Comparison of ENCODE assay signal across 28 cellular contexts in genomic region chr12:13882176-13882575, GRCh38.
"Had no signal": no experiment of that assay in that cellular context is flagged by ENCODE, and none has a peak within 500 bp of the region (broad histone marks: within the 10 kb centered on the region; RNA-seq: fewer than 3 reads in every experiment).

No MANE protein-coding gene starts in this region.

- FAIRE-seq: colon, endometrium, endothelial cell of umbilical vein, frontal cortex had no signal

- H3K9me3 ChIP-seq: colonic mucosa, esophagus muscularis mucosa, esophagus squamous epithelium, gastrocnemius medialis, gastroesophageal sphincter, heart right ventricle had no signal

- ATAC-seq: effector memory CD8-positive, alpha-beta T cell; esophagus mucosa; foreskin keratinocyte; gastrocnemius medialis; gastroesophageal sphincter; heart left ventricle; heart right ventricle had no signal

- DNase-seq: colonic mucosa; cortex of kidney; dermis blood vessel endothelial cell; dorsolateral prefrontal cortex; effector CD4-positive, alpha-beta T cell; effector CD8-positive, alpha-beta T cell; effector memory CD4-positive, alpha-beta T cell; effector memory CD8-positive, alpha-beta T cell; endodermal cell; erythroblast; esophagus squamous epithelium; foreskin fibroblast; foreskin keratinocyte; foreskin melanocyte; gastrocnemius medialis; glutamatergic neuron; head of caudate nucleus; heart left ventricle; heart right ventricle had no signal

- H3K4me1 ChIP-seq: colonic mucosa, esophagus muscularis mucosa, esophagus squamous epithelium, foreskin keratinocyte, gastrocnemius medialis, gastroesophageal sphincter, heart left ventricle, heart right ventricle had no signal

- H3K4me3 ChIP-seq: colonic mucosa, coronary artery, dorsolateral prefrontal cortex, esophagus muscularis mucosa, esophagus squamous epithelium, gastrocnemius medialis, gastroesophageal sphincter, heart left ventricle, heart right ventricle had no signal

- H3K27ac ChIP-seq: colonic mucosa, coronary artery, dorsolateral prefrontal cortex, epithelial cell of prostate, esophagus muscularis mucosa, esophagus squamous epithelium, foreskin keratinocyte, gastrocnemius medialis, gastroesophageal sphincter, heart left ventricle, heart right ventricle had no signal
